ENCODE assay signal across 13 cellular contexts in the genomic region with DNA sequence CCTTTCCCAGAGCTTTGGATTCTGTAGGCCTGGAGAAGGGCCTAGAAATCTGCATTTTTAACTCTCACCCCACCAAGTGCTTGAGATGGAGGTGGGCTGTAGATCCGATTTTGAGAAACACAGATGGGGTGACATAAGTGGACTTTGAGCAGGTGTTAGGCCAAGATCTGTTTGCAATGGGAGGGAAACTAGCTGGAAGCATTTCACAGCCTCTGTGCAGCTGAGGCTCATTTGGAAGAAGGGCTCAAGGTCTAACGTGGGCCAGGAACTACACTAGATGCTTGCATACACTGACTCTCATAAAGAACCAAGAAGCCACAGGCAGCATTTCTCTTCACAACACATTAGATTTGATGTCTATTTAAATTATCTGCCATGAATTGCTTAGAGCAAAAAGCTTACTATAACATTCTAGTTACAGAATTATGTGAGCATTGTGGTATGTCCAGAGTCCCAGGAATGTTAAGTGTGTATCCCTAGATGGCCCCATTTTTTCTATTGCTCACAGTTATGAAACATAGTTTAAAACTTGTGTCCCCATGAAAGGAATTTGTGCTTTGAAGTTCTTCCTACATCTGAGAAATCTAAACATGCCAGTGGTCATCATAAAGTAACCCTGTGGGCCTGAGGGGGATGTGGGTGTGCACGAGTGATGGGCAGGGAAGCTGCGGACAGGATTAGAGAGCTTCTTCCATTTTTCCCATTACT.
DNase-seq lines count a peak whose midpoint lies in the region; ATAC-seq and TF ChIP-seq lines count a peak whose summit lies in the region.
"Had no signal": no experiment of that assay in that cellular context is flagged by ENCODE, and none has a peak within 500 bp of the region (broad histone marks: within the 10 kb centered on the region; RNA-seq: fewer than 3 reads in every experiment).

No MANE protein-coding gene starts in this region.

- H3K36me3 ChIP-seq in CD8-positive, alpha-beta T cell (ENCODE audit: insufficient read depth, low read length): no peaks in the 10 kb centered on the region
- no peaks in the 10 kb centered on the region for H3K36me3 ChIP-seq in neural progenitor cell
- H3K36me3 ChIP-seq: MG63 had no signal

- H3K4me3 Mint-ChIP-seq in CD8-positive, alpha-beta T cell: peak overlapping the region; percentile 33
- no peak overlapping the region for H3K4me3 Mint-ChIP-seq in neural progenitor cell
- H3K4me3 Mint-ChIP-seq: activated CD8-positive, alpha-beta memory T cell treated with anti-CD3 and anti-CD28 coated beads, Interleukin-2, amount 10 ng/mL, durations not matched to agents 7 days and 5 days; central memory CD8-positive, alpha-beta T cell; GM23338; neural crest cell had no signal

- no peaks in the 10 kb centered on the region for H3K9me3 ChIP-seq in CD8-positive, alpha-beta T cell (ENCODE audit: low read length)
- H3K9me3 ChIP-seq in neural progenitor cell (ENCODE audit: low read depth): no peaks in the 10 kb centered on the region

- no peak overlapping the region for H3K9ac ChIP-seq in neural progenitor cell

- no peaks in the 10 kb centered on the region for H3K27me3 ChIP-seq in CD8-positive, alpha-beta T cell (ENCODE audit: insufficient read depth, low read length)
- no peaks in the 10 kb centered on the region for H3K27me3 ChIP-seq in neural progenitor cell
- H3K27me3 ChIP-seq: MG63 had no signal

- DNase-seq in CD8-positive, alpha-beta T cell: no peak
- DNase-seq in LHCN-M2 (ENCODE audit: low read depth): peak; percentile 81
- peak; percentile 60 for DNase-seq in fibroblast of gingiva (ENCODE audit: low read depth)
- DNase-seq in neural progenitor cell (ENCODE audit: low spot score): no peak
- DNase-seq in NCI-H146 treated with DMSO at 0.1 percent for 48 hours (lab: John Stamatoyannopoulos, UW; ENCODE audit: unreplicated experiment): no peak
- no peak for DNase-seq in NCI-H2196 (lab: John Stamatoyannopoulos, UW; ENCODE audit: unreplicated experiment)
- DNase-seq in HK-2 (ENCODE audit: unreplicated experiment): no peak
- DNase-seq: activated CD8-positive, alpha-beta memory T cell treated with anti-CD3 and anti-CD28 coated beads, Interleukin-2, amount 10 ng/mL, durations not matched to agents 7 days and 5 days; MG63 had no signal

- TF ChIP-seq CTCF in CD8-positive, alpha-beta T cell (IDR thresholded peaks at IDR 0.05): no peak
- TF ChIP-seq CTCF in neural progenitor cell (IDR thresholded peaks at IDR 0.05): no peak

- H3K27ac ChIP-seq in CD8-positive, alpha-beta T cell (ENCODE audit: low read depth, low read length): no peak overlapping the region
- no peak overlapping the region for H3K27ac ChIP-seq in neural progenitor cell

- H2AFZ ChIP-seq in neural progenitor cell (replicated peaks): no peak overlapping the region

- H3K79me2 ChIP-seq in neural progenitor cell (ENCODE audit: low read depth): no peaks in the 10 kb centered on the region

- H3K4me2 ChIP-seq in neural progenitor cell: no peak overlapping the region
- H3K4me2 ChIP-seq: GM23338 had no signal

- H4K20me1 ChIP-seq in neural progenitor cell (ENCODE audit: low read depth): no peaks in the 10 kb centered on the region

- no peaks in the 10 kb centered on the region for H3F3A ChIP-seq in neural progenitor cell (ENCODE audit: low read depth)

- peak overlapping the region; percentile 37 for H3K27ac Mint-ChIP-seq in CD8-positive, alpha-beta T cell
- H3K27ac Mint-ChIP-seq in neural progenitor cell: peak overlapping the region; percentile 91
- H3K27ac Mint-ChIP-seq: activated CD8-positive, alpha-beta memory T cell treated with anti-CD3 and anti-CD28 coated beads, Interleukin-2, amount 10 ng/mL, durations not matched to agents 7 days and 5 days; GM23338 had no signal

- ATAC-seq in CD8-positive, alpha-beta T cell: no peak
- no peak for ATAC-seq in GM18498 (IDR thresholded peaks at IDR 0.05; ENCODE audit: unreplicated experiment)
- ATAC-seq: activated CD8-positive, alpha-beta memory T cell treated with anti-CD3 and anti-CD28 coated beads, Interleukin-2, amount 10 ng/mL, durations not matched to agents 7 days and 5 days; GM23338 had no signal

- peaks cover 24% of the 10 kb centered on the region for H3K4me1 ChIP-seq in CD8-positive, alpha-beta T cell (ENCODE audit: insufficient read depth, low read length)
- no peaks in the 10 kb centered on the region for H3K4me1 ChIP-seq in neural progenitor cell

- no peaks in the 10 kb centered on the region for H3K27me3 Mint-ChIP-seq in CD8-positive, alpha-beta T cell (ENCODE audit: low read depth)
- peaks cover 5% of the 10 kb centered on the region for H3K27me3 Mint-ChIP-seq in neural progenitor cell (ENCODE audit: insufficient read depth, low read depth)
- H3K27me3 Mint-ChIP-seq: activated CD8-positive, alpha-beta memory T cell treated with anti-CD3 and anti-CD28 coated beads, Interleukin-2, amount 10 ng/mL, durations not matched to agents 7 days and 5 days; central memory CD8-positive, alpha-beta T cell had no signal

- no peaks in the 10 kb centered on the region for H3K36me3 Mint-ChIP-seq in CD8-positive, alpha-beta T cell
- no peaks in the 10 kb centered on the region for H3K36me3 Mint-ChIP-seq in neural progenitor cell

- CTCF ChIA-PET in CD8-positive, alpha-beta T cell (lab: Charles Lee): interaction anchor here (0.6 to 2.8 kb wide), 16 partner anchors 8 to 1209 kb away, joined by 3 to 11 read pairs (median 4); no protein-coding TSS in a partner anchor

- peaks cover 44% of the 10 kb centered on the region for H3K4me1 Mint-ChIP-seq in CD8-positive, alpha-beta T cell (ENCODE audit: low read depth)
- H3K4me1 Mint-ChIP-seq in neural progenitor cell: peaks cover 28% of the 10 kb centered on the region

- intact Hi-C loops in CD8-positive, alpha-beta T cell (cut with DNase I, micrococcal nuclease): loop anchor here (2.0 to 5.0 kb wide), 7 partner anchors 21 to 251 kb away; partner anchors contain the start of genes CD28 (in 1 of the 2) and RAPH1 (in 1 of the 2)

- POLR2A ChIA-PET in CD8-positive, alpha-beta T cell (lab: Charles Lee): interaction anchor here (1.0 to 1.3 kb wide), 2 partner anchors 20 to 43 kb away, joined by 4 to 7 read pairs; no protein-coding TSS in a partner anchor

- H3K4me3 ChIP-seq in CD8-positive, alpha-beta T cell (ENCODE audit: low read depth, low read length): no peak overlapping the region
- H3K4me3 ChIP-seq in neural progenitor cell: no peak overlapping the region
- H3K4me3 ChIP-seq: GM23338, MG63 had no signal

- H3K9me3 Mint-ChIP-seq in CD8-positive, alpha-beta T cell: no peaks in the 10 kb centered on the region
- H3K9me3 Mint-ChIP-seq in neural progenitor cell: peaks cover 6% of the 10 kb centered on the region
- H3K9me3 Mint-ChIP-seq: central memory CD8-positive, alpha-beta T cell had no signal

Comparison
In these comparisons a context has a peak if more than half of its experiments do, and no peak if none do; other contexts are left out.
1. DNase-seq: peak in LHCN-M2 (single experiment) and fibroblast of gingiva (single experiment); none in CD8-positive, alpha-beta T cell (0 of 7), neural progenitor cell (single experiment), NCI-H146 treated with DMSO at 0.1 percent for 48 hours (single experiment), NCI-H2196 (single experiment) and HK-2 (single experiment).